In genomic region chr15:25368855-25369254, GRCh38 we compare ENCODE assay signal across 13 cellular contexts.
"Had no signal": no experiment of that assay in that cellular context is flagged by ENCODE, and none has a peak within 500 bp of the region (broad histone marks: within the 10 kb centered on the region; RNA-seq: fewer than 3 reads in every experiment).

No MANE protein-coding gene starts in this region.

- H3K9me3 ChIP-seq: esophagus muscularis mucosa, left ventricle myocardium inferior, ovary, testis had no signal

- H3K27ac ChIP-seq: esophagus muscularis mucosa, left ventricle myocardium inferior, ovary, testis had no signal

- H3K4me3 ChIP-seq: esophagus muscularis mucosa, left ventricle myocardium inferior, ovary, testis had no signal

- H3K36me3 ChIP-seq: ovary had no signal

- DNase-seq: activated B cell treated with CpG ODN at 0.5 μM for 24 hours; activated CD4-positive, alpha-beta T cell treated with anti-CD3 and anti-CD28 coated beads, Interleukin-2, amount 10 ng/mL, durations not matched to agents 7 days and 5 days; activated CD8-positive, alpha-beta memory T cell treated with anti-CD3 and anti-CD28 coated beads for 24 hours; anterior cingulate cortex; head of caudate nucleus; left ventricle myocardium inferior; ovary; stimulated activated CD4-positive, alpha-beta T cell treated with anti-CD3 and anti-CD28 coated beads, Interleukin-4, amount 100 ng/mL, for 4 hours; stimulated activated naive CD8-positive, alpha-beta T cell treated with anti-CD3 and anti-CD28 coated beads, Interleukin-15, amount 100 ng/mL, for 72 hours; testis had no signal

- H3K4me1 ChIP-seq: testis had no signal

- ATAC-seq: activated naive CD4-positive, alpha-beta T cell treated with anti-CD3 and anti-CD28 coated beads, Interleukin-2, amount 50 U/mL, for 72 hours; activated T-helper 17 cell treated with anti-CD3 and anti-CD28 coated beads, Interleukin-2, amount 50 U/mL, for 72 hours; stimulated activated naive CD8-positive, alpha-beta T cell treated with anti-CD3 and anti-CD28 coated beads, Interleukin-15, amount 100 ng/mL, for 72 hours had no signal

- H3K27me3 ChIP-seq: esophagus muscularis mucosa, ovary, testis had no signal
